1 cellular context compared by ENCODE assay signal in the genomic region with DNA sequence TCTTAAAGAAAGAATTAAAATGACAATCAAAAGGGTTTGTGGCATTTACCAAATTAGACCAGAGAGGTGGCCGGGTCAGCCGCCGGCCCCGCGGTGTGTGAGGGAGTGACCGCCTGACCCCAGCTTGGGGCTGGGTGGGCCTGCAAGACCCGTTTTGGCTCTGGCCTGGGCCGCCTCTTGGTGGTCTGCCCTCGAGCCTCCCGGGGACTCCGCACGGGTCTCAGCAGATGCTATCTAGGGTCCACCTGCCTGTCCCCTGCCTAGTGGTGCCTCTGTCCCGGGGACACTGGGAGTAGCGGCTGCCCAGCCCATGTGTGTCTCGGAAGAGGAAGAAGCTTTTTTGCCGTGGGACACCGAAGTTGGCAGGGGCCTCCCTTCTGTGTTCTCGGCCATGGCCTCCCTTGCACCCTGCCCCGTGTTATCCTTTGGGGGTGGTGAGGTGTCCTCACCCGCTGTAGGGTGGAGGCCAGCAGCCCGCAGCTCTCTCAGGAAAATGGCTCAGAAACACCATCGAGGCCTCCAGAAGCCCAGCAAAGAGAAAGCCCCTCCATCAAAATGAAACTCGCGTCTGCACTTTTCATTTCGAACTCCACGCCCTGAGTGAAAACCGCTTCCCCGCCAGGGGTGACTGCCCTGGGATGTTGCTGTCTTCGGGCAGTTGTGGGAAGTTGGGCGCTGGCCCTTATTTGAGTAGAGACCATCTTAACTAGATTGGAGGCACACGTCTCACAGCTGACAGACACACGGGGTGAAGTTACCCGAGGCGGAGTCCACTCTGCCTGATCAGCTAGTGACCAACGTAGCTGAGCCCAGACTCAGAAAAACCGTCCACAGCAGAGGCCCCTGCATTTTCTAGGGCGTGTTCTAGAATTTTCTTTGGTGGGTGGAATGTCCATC.
TF ChIP-seq lines count a peak whose summit lies in the region.

No MANE protein-coding gene starts in this region.

TF ChIP-seq in GM23338, 12 proteins besides CTCF, POLR2A, EP300 and RAD21:
- no peak for TF ChIP-seq NANOG (IDR thresholded peaks at IDR 0.05; ENCODE audit: borderline replicate concordance)
- TF ChIP-seq, protein P1, sequence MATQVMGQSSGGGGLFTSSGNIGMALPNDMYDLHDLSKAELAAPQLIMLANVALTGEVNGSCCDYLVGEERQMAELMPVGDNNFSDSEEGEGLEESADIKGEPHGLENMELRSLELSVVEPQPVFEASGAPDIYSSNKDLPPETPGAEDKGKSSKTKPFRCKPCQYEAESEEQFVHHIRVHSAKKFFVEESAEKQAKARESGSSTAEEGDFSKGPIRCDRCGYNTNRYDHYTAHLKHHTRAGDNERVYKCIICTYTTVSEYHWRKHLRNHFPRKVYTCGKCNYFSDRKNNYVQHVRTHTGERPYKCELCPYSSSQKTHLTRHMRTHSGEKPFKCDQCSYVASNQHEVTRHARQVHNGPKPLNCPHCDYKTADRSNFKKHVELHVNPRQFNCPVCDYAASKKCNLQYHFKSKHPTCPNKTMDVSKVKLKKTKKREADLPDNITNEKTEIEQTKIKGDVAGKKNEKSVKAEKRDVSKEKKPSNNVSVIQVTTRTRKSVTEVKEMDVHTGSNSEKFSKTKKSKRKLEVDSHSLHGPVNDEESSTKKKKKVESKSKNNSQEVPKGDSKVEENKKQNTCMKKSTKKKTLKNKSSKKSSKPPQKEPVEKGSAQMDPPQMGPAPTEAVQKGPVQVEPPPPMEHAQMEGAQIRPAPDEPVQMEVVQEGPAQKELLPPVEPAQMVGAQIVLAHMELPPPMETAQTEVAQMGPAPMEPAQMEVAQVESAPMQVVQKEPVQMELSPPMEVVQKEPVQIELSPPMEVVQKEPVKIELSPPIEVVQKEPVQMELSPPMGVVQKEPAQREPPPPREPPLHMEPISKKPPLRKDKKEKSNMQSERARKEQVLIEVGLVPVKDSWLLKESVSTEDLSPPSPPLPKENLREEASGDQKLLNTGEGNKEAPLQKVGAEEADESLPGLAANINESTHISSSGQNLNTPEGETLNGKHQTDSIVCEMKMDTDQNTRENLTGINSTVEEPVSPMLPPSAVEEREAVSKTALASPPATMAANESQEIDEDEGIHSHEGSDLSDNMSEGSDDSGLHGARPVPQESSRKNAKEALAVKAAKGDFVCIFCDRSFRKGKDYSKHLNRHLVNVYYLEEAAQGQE (IDR thresholded peaks at IDR 0.05; ENCODE audit: unreplicated experiment): no peak
- no peak for TF ChIP-seq STAT1 (IDR thresholded peaks at IDR 0.05; ENCODE audit: unreplicated experiment)
- no peak for TF ChIP-seq JUNB (IDR thresholded peaks at IDR 0.05; ENCODE audit: unreplicated experiment)
- no peak for TF ChIP-seq ZNF462 (CRISPR knock-in tag; IDR thresholded peaks at IDR 0.05)
- TF ChIP-seq ZNF331 (CRISPR knock-in tag; IDR thresholded peaks at IDR 0.05; ENCODE audit: low read depth): no peak
- TF ChIP-seq POLR2AphosphoS5 (IDR thresholded peaks at IDR 0.05; ENCODE audit: low read depth): no peak
- no peak for TF ChIP-seq ETS1 (IDR thresholded peaks at IDR 0.05)
- no peak for TF ChIP-seq ZNF114 (CRISPR knock-in tag; IDR thresholded peaks at IDR 0.05)
- no peak for TF ChIP-seq CREB1 (CRISPR knock-in tag; IDR thresholded peaks at IDR 0.05; ENCODE audit: low read depth)
- TF ChIP-seq EZH2 (IDR thresholded peaks at IDR 0.05; ENCODE audit: low read depth, unreplicated experiment): no peak
- no peak for TF ChIP-seq EZH2phosphoT487 (IDR thresholded peaks at IDR 0.05; ENCODE audit: unreplicated experiment)
